Comparison of ENCODE assay signal across 27 cellular contexts in genomic region chr1:15362096-15362736, GRCh38.
"Had no signal": no experiment of that assay in that cellular context is flagged by ENCODE, and none has a peak within 500 bp of the region (broad histone marks: within the 10 kb centered on the region; RNA-seq: fewer than 3 reads in every experiment).

No MANE protein-coding gene starts in this region.

- DNase-seq: effector memory CD4-positive, alpha-beta T cell; erythroblast; esophagus squamous epithelium; foreskin melanocyte; glutamatergic neuron; hypothalamus; immature natural killer cell; islet precursor cell; naive B cell; right cardiac atrium; sigmoid colon; stimulated activated CD4-positive, alpha-beta T cell treated with anti-CD3 and anti-CD28 coated beads, Interleukin-2, amount 100 ng/mL, for 24 hours; stimulated activated CD4-positive, alpha-beta T cell treated with anti-CD3 and anti-CD28 coated beads, Interleukin-4, amount 100 ng/mL, for 24 hours; stimulated activated naive CD8-positive, alpha-beta T cell treated with anti-CD3 and anti-CD28 coated beads, Interleukin-15, Interleukin-2, amounts not matched to agents 100 U/mL and 50 U/mL, for 24 hours; testis; tibial artery had no signal

- H3K4me3 ChIP-seq: esophagus squamous epithelium, lung, mucosa of descending colon, prostate gland, sigmoid colon, testis, tibial artery had no signal

- H3K4me1 ChIP-seq: prostate gland, sigmoid colon, tibial artery had no signal

- H3K9me3 ChIP-seq: esophagus squamous epithelium, mucosa of descending colon, neutrophil, prostate gland, sigmoid colon, testis, tibial artery had no signal

- H3K36me3 Mint-ChIP-seq: memory B cell; mesothelial cell of epicardium; naive B cell; stimulated activated effector memory CD8-positive, alpha-beta T cell treated with anti-CD3 and anti-CD28 coated beads, Interleukin-12 subunit alpha, Interleukin-12 subunit beta, amount 100 ng/mL, for 72 hours; type B pancreatic cell had no signal

- H3K27me3 ChIP-seq: esophagus squamous epithelium, sigmoid colon, testis, tibial artery had no signal

- H3K4me3 Mint-ChIP-seq: immature natural killer cell; memory B cell; mesothelial cell of epicardium; stimulated activated effector memory CD8-positive, alpha-beta T cell treated with anti-CD3 and anti-CD28 coated beads, Interleukin-12 subunit alpha, Interleukin-12 subunit beta, amount 100 ng/mL, for 72 hours; type B pancreatic cell had no signal

- H3K27ac Mint-ChIP-seq: memory B cell; mesothelial cell of epicardium; stimulated activated effector memory CD8-positive, alpha-beta T cell treated with anti-CD3 and anti-CD28 coated beads, Interleukin-12 subunit alpha, Interleukin-12 subunit beta, amount 100 ng/mL, for 72 hours; type B pancreatic cell had no signal

- ATAC-seq: left lobe of liver; right cardiac atrium; stimulated activated effector memory CD8-positive, alpha-beta T cell treated with anti-CD3 and anti-CD28 coated beads, Interleukin-12 subunit alpha, Interleukin-12 subunit beta, amount 100 ng/mL, for 72 hours; stimulated activated naive CD8-positive, alpha-beta T cell treated with anti-CD3 and anti-CD28 coated beads, Interleukin-15, Interleukin-2, amounts not matched to agents 100 U/mL and 50 U/mL, for 24 hours had no signal

- H3K4me1 Mint-ChIP-seq: memory B cell, naive B cell had no signal

- FAIRE-seq: colon, endometrium had no signal

- H3K9me3 Mint-ChIP-seq: immature natural killer cell; memory B cell; mesothelial cell of epicardium; naive B cell; stimulated activated effector memory CD8-positive, alpha-beta T cell treated with anti-CD3 and anti-CD28 coated beads, Interleukin-12 subunit alpha, Interleukin-12 subunit beta, amount 100 ng/mL, for 72 hours; type B pancreatic cell had no signal

- H3K36me3 ChIP-seq: esophagus squamous epithelium, neutrophil, prostate gland, sigmoid colon, tibial artery had no signal

- H3K27ac ChIP-seq: esophagus squamous epithelium, neutrophil, prostate gland, sigmoid colon, testis, tibial artery had no signal
